Comparison of ENCODE assay signal across 8 cellular contexts in the genomic region with DNA sequence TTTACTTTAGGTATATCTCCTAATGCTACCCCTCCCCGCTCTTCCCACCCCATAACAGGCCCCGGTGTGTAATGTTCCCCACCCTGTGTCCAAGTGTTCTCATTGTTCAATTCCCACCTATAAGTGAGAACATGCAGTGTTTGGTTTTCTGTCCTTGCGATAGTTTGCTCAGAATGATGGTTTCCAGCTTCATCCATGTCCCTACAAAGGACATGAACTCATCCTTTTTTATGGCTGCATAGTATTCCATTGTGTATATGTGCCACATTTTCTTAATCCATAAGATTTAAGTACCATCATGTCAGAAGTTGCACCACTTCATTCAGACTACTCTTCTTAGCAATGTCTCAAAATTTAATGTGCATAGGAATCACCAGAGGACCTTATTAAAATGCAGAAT. TPM values are rescaled to one million over a fixed set of nuclear protein-coding genes. Genes with fewer than 3 reads are reported as not detected.
DNase-seq lines count a peak whose midpoint lies in the region; ATAC-seq, FAIRE-seq and TF ChIP-seq lines count a peak whose summit lies in the region.
"Not testable (repeated sequence)": the region's sequence is repeated elsewhere in the genome, so short reads cannot be mapped to it uniquely, and the experiment has no call there.
"Had no signal": no experiment of that assay in that cellular context is flagged by ENCODE, and none has a peak within 500 bp of the region (broad histone marks: within the 10 kb centered on the region; RNA-seq: fewer than 3 reads in every experiment).

No MANE protein-coding gene starts in this region.

- H4K20me1 ChIP-seq in H9 (ENCODE audit: control insufficient read depth, insufficient read depth, insufficient read length) = not testable (repeated sequence)

- H3K23me2 ChIP-seq in H9 (ENCODE audit: insufficient read length, low read depth, low read length, poor library complexity, severe bottlenecking) = not testable (repeated sequence)

- no CpG with 5 or more reads among the region's 3 CpGs for WGBS in H9 (ENCODE audit: extremely low coverage, insufficient read length, low lambda C conversion rate)

- H2BK5ac ChIP-seq in H9 (ENCODE audit: insufficient read length, low read length) = not testable (repeated sequence)

- not testable (repeated sequence) for H3K23ac ChIP-seq in H9 (ENCODE audit: insufficient read length, low read depth, low read length)

- H3K4me1 ChIP-seq in H9 (ENCODE audit: insufficient read depth, low read length) = peaks cover 10% of the 10 kb centered on the region; the same call in 1 of the 2 replicates
- peaks cover 87% of the 10 kb centered on the region for H3K4me1 ChIP-seq in HUES48 (ENCODE audit: control insufficient read depth, insufficient read depth, low read length)

- H3K9me3 ChIP-seq in H9 (ENCODE audit: control insufficient read depth, low read depth, low read length); HUES48 (ENCODE audit: control insufficient read depth, insufficient read depth, low read length): not testable (repeated sequence)

- CTCF ChIA-PET in WTC11 (lab: Charles Lee) = not testable (repeated sequence)

- H3K4me1 Mint-ChIP-seq in H9 = peaks cover 50 to 56% of the 10 kb centered on the region in 2 experiments
- peaks cover 58% of the 10 kb centered on the region for H3K4me1 Mint-ChIP-seq in WTC11
- peaks cover 35% of the 10 kb centered on the region for H3K4me1 Mint-ChIP-seq in neural crest cell

- not testable (repeated sequence) for H3K14ac ChIP-seq in H9 (ENCODE audit: insufficient read depth, low read length)

- H3K9ac ChIP-seq in H9 (ENCODE audit: extremely low read depth, insufficient read length, low read length); HUES48 (ENCODE audit: low read depth, low read length): not testable (repeated sequence)

- H3K4me2 ChIP-seq in H9 (ENCODE audit: insufficient read depth, insufficient read length, low read length) = not testable (repeated sequence)

- H3K4me3 ChIP-seq in HUES48 (ENCODE audit: low read depth, low read length) = not testable (repeated sequence)

- peak overlapping the region in 2 of 3 experiments; percentile 85 to 99; a peak in 4 of 7 replicates for H3K27ac Mint-ChIP-seq in H9
- H3K27ac Mint-ChIP-seq in WTC11 = 0 out of 2 replicates have a peak overlapping the region, but pooled peaks have one; percentile 45
- peak overlapping the region; percentile 59 for H3K27ac Mint-ChIP-seq in neural crest cell (ENCODE audit: unreplicated experiment)

- peak; percentile 11 for FAIRE-seq in D721Med (lab: Jason Lieb, UNC)

- not testable (repeated sequence) for TF ChIP-seq CTCF in D721Med (IDR thresholded peaks at IDR 0.05; ENCODE audit: insufficient read depth, missing control alignments); H9 (conservative IDR thresholded peaks at IDR 0.05); WTC11 (IDR thresholded peaks at IDR 0.05); neural crest cell (conservative IDR thresholded peaks at IDR 0.05)

- not testable (repeated sequence) for H3K79me2 ChIP-seq in H9 (ENCODE audit: insufficient read depth, low read length)

- H2BK20ac ChIP-seq in H9 (ENCODE audit: low read depth, low read length, poor library complexity, severe bottlenecking) = not testable (repeated sequence)

- not testable (repeated sequence) for H3K36me3 ChIP-seq in HUES48 (ENCODE audit: control insufficient read depth, insufficient read depth, low read length)

- H3K27me3 Mint-ChIP-seq in H9 (ENCODE audit: low read depth); WTC11 (ENCODE audit: low read depth); neural crest cell (ENCODE audit: low read depth): not testable (repeated sequence)

- H3K4ac ChIP-seq in H9 (ENCODE audit: low read depth, low read length) = not testable (repeated sequence)

- H2BK12ac ChIP-seq in H9 (ENCODE audit: insufficient read length, low read depth, low read length) = not testable (repeated sequence)

- not testable (repeated sequence) for H3K4me3 Mint-ChIP-seq in H9, WTC11, neural crest cell

- H3K18ac ChIP-seq in H9 (ENCODE audit: insufficient read length, low read depth, low read length) = not testable (repeated sequence)

- H2BK15ac ChIP-seq in H9 (ENCODE audit: low read depth, low read length) = not testable (repeated sequence)

- H4K8ac ChIP-seq in H9 (replicated peaks; ENCODE audit: insufficient read length, low read depth, low read length) = not testable (repeated sequence)

- DNase-seq in D721Med (ENCODE audit: insufficient read length, low spot score); H9; WTC11 (ENCODE audit: low spot score); neural crest cell (ENCODE audit: low read depth, low spot score): not testable (repeated sequence)

- H2BK120ac ChIP-seq in H9 (ENCODE audit: low read depth, low read length, poor library complexity, severe bottlenecking) = not testable (repeated sequence)

- H4K91ac ChIP-seq in H9 (ENCODE audit: insufficient read length, low read depth, low read length) = not testable (repeated sequence)

- H3K27me3 ChIP-seq in H9 (ENCODE audit: insufficient read depth, low read length); HUES48 (ENCODE audit: control insufficient read depth, insufficient read depth, low read length): not testable (repeated sequence)

- not testable (repeated sequence) for H3T11ph ChIP-seq in H9 (ENCODE audit: low read length)

- not testable (repeated sequence) for H3K36me3 Mint-ChIP-seq in H9 (ENCODE audit: insufficient read depth in 1 of 3, low read depth in 3 of 3); WTC11; neural crest cell (ENCODE audit: low read depth)

- H3K79me1 ChIP-seq in H9 (ENCODE audit: insufficient read depth, low read depth, low read length, poor library complexity, severe bottlenecking) = not testable (repeated sequence)

- POLR2A ChIA-PET in WTC11 (lab: Charles Lee) = not testable (repeated sequence)

- not testable (repeated sequence) for H2AFZ ChIP-seq in H9 (ENCODE audit: low read length)

- ATAC-seq in WTC11 = not testable (repeated sequence)

- not testable (repeated sequence) for H3K27ac ChIP-seq in H9 (ENCODE audit: insufficient read length, low read depth, low read length)
- H3K27ac ChIP-seq in HUES48 (ENCODE audit: low read depth, low read length) = peak overlapping the region; percentile 78

- not testable (repeated sequence) for H3K56ac ChIP-seq in H9 (ENCODE audit: insufficient read length, low read depth, low read length)

- H2AK5ac ChIP-seq in H9 (ENCODE audit: insufficient read length, low read length) = not testable (repeated sequence)

- not testable (repeated sequence) for H3K9me3 Mint-ChIP-seq in H9, WTC11, neural crest cell

- not testable (repeated sequence) for H4K5ac ChIP-seq in H9 (ENCODE audit: insufficient read length, low read depth, low read length)

RNA-seq across cellular contexts. Expression of a gene that starts 5.5 kb away (rescaled TPM):
- total RNA-seq in H9 (2021) = 60.7 and 61.7 TPM in 2 replicates
- 28.0 to 41.2 TPM (median 38.8 TPM) in 3 replicates for total RNA-seq in WTC11 (2021)
- total RNA-seq in neural crest cell = 65.7 and 67.4 TPM in 2 replicates
- total RNA-seq: B cell; CD4-positive, alpha-beta T cell; CD8-positive, alpha-beta T cell had no signal
